Comparison of ENCODE assay signal across 8 cellular contexts in the genomic region with DNA sequence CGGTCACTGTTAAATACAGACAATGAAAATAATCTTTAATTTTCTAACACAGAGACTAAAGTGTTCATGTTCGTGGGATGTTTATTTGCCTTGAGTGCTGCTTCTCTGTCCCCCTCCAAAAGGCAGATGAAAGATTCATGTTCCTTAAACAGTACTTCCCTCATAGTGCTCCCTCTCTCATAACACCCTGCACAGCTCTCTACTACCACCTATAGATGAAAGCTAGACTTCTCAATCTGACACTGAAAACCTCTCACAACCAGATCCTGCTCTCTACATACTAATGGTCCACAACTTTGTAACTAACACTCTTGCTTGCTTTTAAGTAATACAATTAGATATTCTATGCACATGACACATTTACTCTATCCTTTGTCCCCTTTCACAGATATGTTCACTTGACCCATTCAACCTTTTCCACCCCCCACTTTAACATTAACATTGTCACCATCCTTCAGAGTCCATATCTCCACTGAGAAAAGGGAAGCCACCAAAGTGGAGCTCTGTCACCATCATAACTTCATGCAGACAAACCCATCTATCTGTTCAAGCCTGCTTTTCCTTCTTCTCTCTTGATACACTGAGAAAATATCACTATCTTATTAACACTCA.
DNase-seq lines count a peak whose midpoint lies in the region; ATAC-seq, FAIRE-seq and TF ChIP-seq lines count a peak whose summit lies in the region.

No MANE protein-coding gene starts in this region.

- H3K4me3 ChIP-seq in breast epithelium (no peak overlapping the region), NT2/D1 (ENCODE audit: insufficient read length, low read depth) (no peak overlapping the region), pancreas (no peak overlapping the region)

- H3K4me1 ChIP-seq in breast epithelium (no peaks in the 10 kb centered on the region), NT2/D1 (ENCODE audit: insufficient read depth, insufficient read length) (no peaks in the 10 kb centered on the region), pancreas (no peaks in the 10 kb centered on the region)

- FAIRE-seq in pancreas (lab: Jason Lieb, UNC) = no peak

- H3K9me3 ChIP-seq in breast epithelium = no peaks in the 10 kb centered on the region
- H3K9me3 ChIP-seq in NT2/D1 (ENCODE audit: insufficient read depth, low read length) = no peaks in the 10 kb centered on the region
- no peaks in the 10 kb centered on the region for H3K9me3 ChIP-seq in pancreas

- no peaks in the 10 kb centered on the region for H3K4me1 Mint-ChIP-seq in MCF 10A (ENCODE audit: insufficient read depth, unreplicated experiment)

- BruUV-seq in MCF 10A (replicated peaks; lab: Mats Ljungman, UMichigan) = no TSS peak

- CTCF ChIA-PET in MCF 10A (lab: Yijun Ruan, JAX) = interaction anchor here (0.6 to 2.8 kb wide), 24 partner anchors 9 to 1902 kb away, joined by 3 to 18 read pairs (median 3); no protein-coding TSS in a partner anchor

- TF ChIP-seq POLR2A in breast epithelium (IDR thresholded peaks at IDR 0.05) = no peak
- TF ChIP-seq POLR2A in erythroblast (IDR thresholded peaks at IDR 0.05; ENCODE audit: low read length) = no peak

- ATAC-seq in HG02885 (IDR thresholded peaks at IDR 0.05; ENCODE audit: poor library complexity, unreplicated experiment) (peak; percentile 86), pancreas (peak in 3 of 4 donors; percentile 76 to 88 (median 84))

- POLR2A ChIA-PET in MCF 10A (lab: Yijun Ruan, JAX) = interaction anchor here (0.5 kb wide), 1 partner anchor 299 kb away, joined by 3 read pairs; no protein-coding TSS in a partner anchor

- H3K4me3 Mint-ChIP-seq in MCF 10A (ENCODE audit: unreplicated experiment) = no peak overlapping the region

- H3K27ac Mint-ChIP-seq in MCF 10A (ENCODE audit: low read depth, unreplicated experiment) = no peak overlapping the region

- H3K9me3 Mint-ChIP-seq in MCF 10A (ENCODE audit: unreplicated experiment) = no peaks in the 10 kb centered on the region

- H3K27ac ChIP-seq in breast epithelium (no peak overlapping the region), pancreas (no peak overlapping the region)

- no peaks in the 10 kb centered on the region for H3K36me3 Mint-ChIP-seq in MCF 10A (ENCODE audit: insufficient read depth, unreplicated experiment)

- peak; percentile 67 for DNase-seq in MCF 10A (ENCODE audit: unreplicated experiment)
- DNase-seq in breast epithelium (ENCODE audit: low spot score in 2 of 2) = no peak
- DNase-seq in NT2/D1 (ENCODE audit: low read depth, low spot score) = peak; percentile 44
- peak; percentile 4 to 38 for DNase-seq in erythroblast (lab: John Stamatoyannopoulos, UW)
- no peak for DNase-seq in pancreas
- DNase-seq in AG08396 (ENCODE audit: low spot score) = no peak
- DNase-seq in activated CD8-positive, alpha-beta memory T cell treated with anti-CD3 and anti-CD28 coated beads for 24 hours = no peak

- no peaks in the 10 kb centered on the region for H3K36me3 ChIP-seq in breast epithelium
- no peaks in the 10 kb centered on the region for H3K36me3 ChIP-seq in NT2/D1 (ENCODE audit: insufficient read depth, insufficient read length, low read length)
- no peaks in the 10 kb centered on the region for H3K36me3 ChIP-seq in pancreas

- no peaks in the 10 kb centered on the region for H3K27me3 Mint-ChIP-seq in MCF 10A (ENCODE audit: insufficient read depth, unreplicated experiment)

- 46 to 49% methylated on average over 2 of the region's 2 CpGs for WGBS in pancreas, 2 donors

- intact Hi-C loops in MCF 10A (cut with micrococcal nuclease) = loop anchor here (1.0 kb wide), 2 partner anchors 340 to 1493 kb away; no protein-coding TSS in a partner anchor
- intact Hi-C loops in breast epithelium (cut with DNase I; ENCODE audit: low total_unique reads) = no loop called here
- intact Hi-C loops in pancreas (cut with DNase I) = no loop called here

- H3K27me3 ChIP-seq in breast epithelium = no peaks in the 10 kb centered on the region
- H3K27me3 ChIP-seq in NT2/D1 (ENCODE audit: insufficient read depth, insufficient read length) = no peaks in the 10 kb centered on the region
- no peaks in the 10 kb centered on the region for H3K27me3 ChIP-seq in pancreas

- no peak overlapping the region for H3K9ac ChIP-seq in NT2/D1 (ENCODE audit: insufficient read length, low read depth)

- peak; percentile 86 for TF ChIP-seq CTCF in MCF 10A (IDR thresholded peaks at IDR 0.05; ENCODE audit: unreplicated experiment)
- peak in 1 of 3 donors; percentile 12 for TF ChIP-seq CTCF in breast epithelium (IDR thresholded peaks at IDR 0.05)
- TF ChIP-seq CTCF in pancreas (IDR thresholded peaks at IDR 0.05) = peak in 3 of 4 donors; percentile 23 to 52 (median 30)

Comparison
In these comparisons a context has a peak if more than half of its experiments do, and no peak if none do; other contexts are left out.
1. DNase-seq: peak in MCF 10A (single experiment), NT2/D1 (single experiment) and erythroblast (2 of 2); none in breast epithelium (0 of 2), pancreas (0 of 6), AG08396 (single experiment) and activated CD8-positive, alpha-beta memory T cell treated with anti-CD3 and anti-CD28 coated beads for 24 hours (single experiment).